1 cellular context compared by ENCODE assay signal in genomic region chr13:30865131-30866009, GRCh38.
TF ChIP-seq lines count a peak whose summit lies in the region.

No MANE protein-coding gene starts in this region.

TF ChIP-seq in IMR-90, 13 proteins besides CTCF, POLR2A, EP300 and RAD21:
- TF ChIP-seq CHD1 (IDR thresholded peaks at IDR 0.05; ENCODE audit: low read depth, low read length): no peak
- TF ChIP-seq RCOR1 (IDR thresholded peaks at IDR 0.05; ENCODE audit: insufficient replicate concordance, low read length): peak; percentile 10
- no peak for TF ChIP-seq USF2 (IDR thresholded peaks at IDR 0.05; ENCODE audit: low read depth, low read length)
- TF ChIP-seq CEBPB (IDR thresholded peaks at IDR 0.05; ENCODE audit: low read depth, low read length): peak; percentile 63
- TF ChIP-seq ELK1 (IDR thresholded peaks at IDR 0.05; ENCODE audit: borderline replicate concordance, low read depth, low read length): no peak
- TF ChIP-seq MXI1 (IDR thresholded peaks at IDR 0.05; ENCODE audit: borderline replicate concordance, low read depth, low read length): peak; percentile 54; the same call in 1 of the 2 replicates
- TF ChIP-seq MAFK (IDR thresholded peaks at IDR 0.05; ENCODE audit: low read depth, low read length): peak; percentile 56
- peak; percentile 69 for TF ChIP-seq FOS (IDR thresholded peaks at IDR 0.05; ENCODE audit: low read depth, low read length)
- 0 out of 2 replicates have a peak, but pooled peaks have one; percentile 38 for TF ChIP-seq BHLHE40 (IDR thresholded peaks at IDR 0.05; ENCODE audit: low read depth, low read length)
- peak; percentile 86 for TF ChIP-seq SMC3 (IDR thresholded peaks at IDR 0.05; ENCODE audit: low read depth, low read length)
- TF ChIP-seq NFE2L2 (IDR thresholded peaks at IDR 0.05; ENCODE audit: low read depth, low read length): no peak
- peak; percentile 55 for TF ChIP-seq MAZ (IDR thresholded peaks at IDR 0.05; ENCODE audit: borderline replicate concordance, low read depth, low read length)
- no peak for TF ChIP-seq RFX5 (IDR thresholded peaks at IDR 0.05; ENCODE audit: low read depth, low read length)
